In the genomic region with DNA sequence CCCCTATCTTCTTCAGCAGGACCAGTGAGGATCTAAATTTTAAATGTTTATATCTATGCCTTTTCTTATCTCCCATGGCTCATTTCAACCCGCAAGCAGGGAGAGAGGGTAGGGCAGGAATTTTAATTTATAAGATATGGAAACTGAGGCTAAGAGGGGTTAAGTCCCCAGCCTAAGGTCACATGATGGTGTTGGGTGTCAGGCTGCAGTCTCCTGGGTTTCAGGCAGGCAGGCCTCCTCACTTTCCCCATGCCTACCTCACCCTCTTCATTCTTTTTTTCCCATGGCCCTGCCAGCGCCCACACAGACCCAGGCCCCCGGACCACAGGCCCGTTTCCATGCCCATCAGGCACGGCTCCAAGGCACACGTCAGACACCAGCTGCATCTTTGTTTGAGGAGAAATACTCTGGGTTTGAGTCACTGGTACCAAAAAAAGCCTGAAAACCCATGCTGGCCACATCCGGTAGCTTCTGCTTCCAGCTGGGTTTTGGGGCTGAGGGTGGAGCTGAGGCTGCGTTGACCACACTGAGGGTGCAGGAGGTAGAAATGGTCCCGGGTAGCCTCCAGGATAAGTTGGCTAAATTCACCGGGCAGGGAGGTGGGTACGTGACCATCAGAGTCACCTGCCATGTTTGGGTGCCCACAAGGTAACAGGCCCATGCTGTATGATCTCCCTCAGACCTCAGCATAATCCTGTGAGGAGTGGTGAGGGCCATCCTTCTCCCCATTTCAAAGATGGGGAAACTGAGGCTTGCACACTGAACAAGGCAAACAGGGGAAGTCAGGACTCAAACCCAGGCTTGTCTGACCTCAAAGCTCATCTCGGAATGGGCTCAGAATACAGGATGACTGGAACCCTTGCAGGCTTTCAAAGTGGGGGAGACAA, we compare ENCODE assay signal across 1 cellular context.
TF ChIP-seq lines count a peak whose summit lies in the region.

No MANE protein-coding gene starts in this region.

TF ChIP-seq in H1, 55 proteins besides CTCF, POLR2A, EP300 and RAD21 (continued from another document):
- TF ChIP-seq, protein P1, sequence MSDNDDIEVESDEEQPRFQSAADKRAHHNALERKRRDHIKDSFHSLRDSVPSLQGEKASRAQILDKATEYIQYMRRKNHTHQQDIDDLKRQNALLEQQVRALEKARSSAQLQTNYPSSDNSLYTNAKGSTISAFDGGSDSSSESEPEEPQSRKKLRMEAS (IDR thresholded peaks at IDR 0.05): no peak
- TF ChIP-seq RFX5 (IDR thresholded peaks at IDR 0.05; ENCODE audit: borderline replicate concordance, low read depth, low read length) (no peak), CBX5 (IDR thresholded peaks at IDR 0.05; ENCODE audit: low read depth, low read length) (no peak), NANOG (IDR thresholded peaks at IDR 0.05; ENCODE audit: insufficient read depth, low read depth, low read length, poor library complexity, severe bottlenecking) (no peak), POU5F1 (IDR thresholded peaks at IDR 0.05; ENCODE audit: low read depth, low read length) (no peak), GTF2F1 (IDR thresholded peaks at IDR 0.05; ENCODE audit: borderline replicate concordance, low read depth, low read length) (no peak), RNF2 (IDR thresholded peaks at IDR 0.05; ENCODE audit: borderline replicate concordance, low read depth, low read length, missing control alignments, poor library complexity, severe bottlenecking) (no peak), TAF1 (IDR thresholded peaks at IDR 0.05; ENCODE audit: low read depth, low read length) (no peak)
